1 cellular context compared by ENCODE assay signal in genomic region chr1:54865238-54866073, GRCh38.
TF ChIP-seq lines count a peak whose summit lies in the region.

No MANE protein-coding gene starts in this region.

TF ChIP-seq in HepG2, 621 proteins besides CTCF, POLR2A, EP300 and RAD21 (continued from another document and continues in another):
- TF ChIP-seq ZNF225 (CRISPR knock-in tag; IDR thresholded peaks at IDR 0.05), result no peak
- TF ChIP-seq ZSCAN30 (CRISPR knock-in tag; IDR thresholded peaks at IDR 0.05), result no peak
- TF ChIP-seq, protein P1, sequence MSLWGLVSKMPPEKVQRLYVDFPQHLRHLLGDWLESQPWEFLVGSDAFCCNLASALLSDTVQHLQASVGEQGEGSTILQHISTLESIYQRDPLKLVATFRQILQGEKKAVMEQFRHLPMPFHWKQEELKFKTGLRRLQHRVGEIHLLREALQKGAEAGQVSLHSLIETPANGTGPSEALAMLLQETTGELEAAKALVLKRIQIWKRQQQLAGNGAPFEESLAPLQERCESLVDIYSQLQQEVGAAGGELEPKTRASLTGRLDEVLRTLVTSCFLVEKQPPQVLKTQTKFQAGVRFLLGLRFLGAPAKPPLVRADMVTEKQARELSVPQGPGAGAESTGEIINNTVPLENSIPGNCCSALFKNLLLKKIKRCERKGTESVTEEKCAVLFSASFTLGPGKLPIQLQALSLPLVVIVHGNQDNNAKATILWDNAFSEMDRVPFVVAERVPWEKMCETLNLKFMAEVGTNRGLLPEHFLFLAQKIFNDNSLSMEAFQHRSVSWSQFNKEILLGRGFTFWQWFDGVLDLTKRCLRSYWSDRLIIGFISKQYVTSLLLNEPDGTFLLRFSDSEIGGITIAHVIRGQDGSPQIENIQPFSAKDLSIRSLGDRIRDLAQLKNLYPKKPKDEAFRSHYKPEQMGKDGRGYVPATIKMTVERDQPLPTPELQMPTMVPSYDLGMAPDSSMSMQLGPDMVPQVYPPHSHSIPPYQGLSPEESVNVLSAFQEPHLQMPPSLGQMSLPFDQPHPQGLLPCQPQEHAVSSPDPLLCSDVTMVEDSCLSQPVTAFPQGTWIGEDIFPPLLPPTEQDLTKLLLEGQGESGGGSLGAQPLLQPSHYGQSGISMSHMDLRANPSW (CRISPR knock-in tag; IDR thresholded peaks at IDR 0.05; ENCODE audit: borderline replicate concordance), result no peak; the same call in 1 of the 2 replicates
- peak; percentile 83; the same call in 1 of the 2 replicates for TF ChIP-seq SNAPC2 (CRISPR knock-in tag; IDR thresholded peaks at IDR 0.05)
- TF ChIP-seq, protein P2, sequence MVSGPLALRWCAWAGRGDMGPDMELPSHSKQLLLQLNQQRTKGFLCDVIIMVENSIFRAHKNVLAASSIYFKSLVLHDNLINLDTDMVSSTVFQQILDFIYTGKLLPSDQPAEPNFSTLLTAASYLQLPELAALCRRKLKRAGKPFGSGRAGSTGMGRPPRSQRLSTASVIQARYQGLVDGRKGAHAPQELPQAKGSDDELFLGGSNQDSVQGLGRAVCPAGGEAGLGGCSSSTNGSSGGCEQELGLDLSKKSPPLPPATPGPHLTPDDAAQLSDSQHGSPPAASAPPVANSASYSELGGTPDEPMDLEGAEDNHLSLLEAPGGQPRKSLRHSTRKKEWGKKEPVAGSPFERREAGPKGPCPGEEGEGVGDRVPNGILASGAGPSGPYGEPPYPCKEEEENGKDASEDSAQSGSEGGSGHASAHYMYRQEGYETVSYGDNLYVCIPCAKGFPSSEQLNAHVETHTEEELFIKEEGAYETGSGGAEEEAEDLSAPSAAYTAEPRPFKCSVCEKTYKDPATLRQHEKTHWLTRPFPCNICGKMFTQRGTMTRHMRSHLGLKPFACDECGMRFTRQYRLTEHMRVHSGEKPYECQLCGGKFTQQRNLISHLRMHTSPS (CRISPR knock-in tag; IDR thresholded peaks at IDR 0.05; ENCODE audit: low read depth), result peak; percentile 94
- no peak for TF ChIP-seq ZBTB10 (CRISPR knock-in tag; IDR thresholded peaks at IDR 0.05; ENCODE audit: borderline replicate concordance)
- TF ChIP-seq HMG20A (CRISPR knock-in tag; IDR thresholded peaks at IDR 0.05; ENCODE audit: borderline replicate concordance), result peak; percentile 82; the same call in 1 of the 2 replicates
- peak; percentile 96 for TF ChIP-seq ZBTB3 (CRISPR knock-in tag; IDR thresholded peaks at IDR 0.05; ENCODE audit: borderline replicate concordance, low read depth)
- peak; percentile 65; the same call in 1 of the 2 replicates for TF ChIP-seq PITX1 (CRISPR knock-in tag; IDR thresholded peaks at IDR 0.05)
- TF ChIP-seq SKI (IDR thresholded peaks at IDR 0.05; ENCODE audit: partially characterized antibody), result peak; percentile 57
- TF ChIP-seq HDAC2 (CRISPR knock-in tag; IDR thresholded peaks at IDR 0.05), result peak; percentile 81
- TF ChIP-seq CSRNP1 (CRISPR knock-in tag; IDR thresholded peaks at IDR 0.05), result peak; percentile 73; the same call in 1 of the 2 replicates
- TF ChIP-seq SPEN (CRISPR knock-in tag; IDR thresholded peaks at IDR 0.05; ENCODE audit: low read depth), result peak; percentile 52; the same call in 1 of the 2 replicates
- no peak for TF ChIP-seq MEIS1 (CRISPR knock-in tag; IDR thresholded peaks at IDR 0.05; ENCODE audit: borderline replicate concordance)
- TF ChIP-seq ZNF749 (CRISPR knock-in tag; IDR thresholded peaks at IDR 0.05; ENCODE audit: borderline replicate concordance), result 0 out of 2 replicates have a peak, but pooled peaks have one; percentile 44
- TF ChIP-seq ZNF460 (CRISPR knock-in tag; IDR thresholded peaks at IDR 0.05; ENCODE audit: borderline replicate concordance), result no peak
- TF ChIP-seq NFATC3 (CRISPR knock-in tag; IDR thresholded peaks at IDR 0.05), result no peak
- 0 out of 2 replicates have a peak, but pooled peaks have one; percentile 1 for TF ChIP-seq ZC3H13 (CRISPR knock-in tag; IDR thresholded peaks at IDR 0.05)
- 0 out of 2 replicates have a peak, but pooled peaks have one; percentile 25 for TF ChIP-seq ZNF713 (CRISPR knock-in tag; IDR thresholded peaks at IDR 0.05)
- no peak for TF ChIP-seq ZNF160 (CRISPR knock-in tag; IDR thresholded peaks at IDR 0.05)
- no peak for TF ChIP-seq SRSF1 (optimal IDR thresholded peaks at IDR 0.05; ENCODE audit: low read depth, low read length)
- no peak for TF ChIP-seq MLLT10 (CRISPR knock-in tag; IDR thresholded peaks at IDR 0.05)
- TF ChIP-seq TAF15 (IDR thresholded peaks at IDR 0.05; ENCODE audit: low read depth, low read length, poor library complexity, severe bottlenecking), result no peak
- TF ChIP-seq ARID2 (CRISPR knock-in tag; IDR thresholded peaks at IDR 0.05; ENCODE audit: borderline replicate concordance), result peak; percentile 76; the same call in 1 of the 2 replicates
- TF ChIP-seq, protein P3, sequence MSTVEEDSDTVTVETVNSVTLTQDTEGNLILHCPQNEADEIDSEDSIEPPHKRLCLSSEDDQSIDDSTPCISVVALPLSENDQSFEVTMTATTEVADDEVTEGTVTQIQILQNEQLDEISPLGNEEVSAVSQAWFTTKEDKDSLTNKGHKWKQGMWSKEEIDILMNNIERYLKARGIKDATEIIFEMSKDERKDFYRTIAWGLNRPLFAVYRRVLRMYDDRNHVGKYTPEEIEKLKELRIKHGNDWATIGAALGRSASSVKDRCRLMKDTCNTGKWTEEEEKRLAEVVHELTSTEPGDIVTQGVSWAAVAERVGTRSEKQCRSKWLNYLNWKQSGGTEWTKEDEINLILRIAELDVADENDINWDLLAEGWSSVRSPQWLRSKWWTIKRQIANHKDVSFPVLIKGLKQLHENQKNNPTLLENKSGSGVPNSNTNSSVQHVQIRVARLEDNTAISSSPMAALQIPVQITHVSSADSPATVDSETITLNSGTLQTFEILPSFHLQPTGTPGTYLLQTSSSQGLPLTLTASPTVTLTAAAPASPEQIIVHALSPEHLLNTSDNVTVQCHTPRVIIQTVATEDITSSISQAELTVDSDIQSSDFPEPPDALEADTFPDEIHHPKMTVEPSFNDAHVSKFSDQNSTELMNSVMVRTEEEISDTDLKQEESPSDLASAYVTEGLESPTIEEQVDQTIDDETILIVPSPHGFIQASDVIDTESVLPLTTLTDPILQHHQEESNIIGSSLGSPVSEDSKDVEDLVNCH (CRISPR knock-in tag; IDR thresholded peaks at IDR 0.05), result no peak
- TF ChIP-seq MEF2D (CRISPR knock-in tag; IDR thresholded peaks at IDR 0.05), result peak; percentile 51
- no peak for TF ChIP-seq ZNF354B (CRISPR knock-in tag; IDR thresholded peaks at IDR 0.05)
- peak; percentile 62; the same call in 1 of the 2 replicates for TF ChIP-seq HOXA5 (CRISPR knock-in tag; IDR thresholded peaks at IDR 0.05)
- peak; percentile 70 for TF ChIP-seq CREM (IDR thresholded peaks at IDR 0.05)
- TF ChIP-seq CREM (CRISPR knock-in tag; IDR thresholded peaks at IDR 0.05), result no peak
- TF ChIP-seq TBL1XR1 (IDR thresholded peaks at IDR 0.05; ENCODE audit: borderline replicate concordance, low read length, partially characterized antibody), result peak; percentile 13
- TF ChIP-seq FOXA3 (CRISPR knock-in tag; IDR thresholded peaks at IDR 0.05), result peak; percentile 75
- TF ChIP-seq ZNF224 (CRISPR knock-in tag; IDR thresholded peaks at IDR 0.05), result 0 out of 2 replicates have a peak, but pooled peaks have one; percentile 86
- peak; percentile 95 for TF ChIP-seq RELA (CRISPR knock-in tag; IDR thresholded peaks at IDR 0.05)
- TF ChIP-seq MTF2 (CRISPR knock-in tag; IDR thresholded peaks at IDR 0.05; ENCODE audit: borderline replicate concordance), result no peak
- TF ChIP-seq GMEB1 (CRISPR knock-in tag; IDR thresholded peaks at IDR 0.05; ENCODE audit: borderline replicate concordance), result no peak
- TF ChIP-seq ZSCAN29 (CRISPR knock-in tag; conservative IDR thresholded peaks at IDR 0.05), result no peak
- peak; percentile 88 for TF ChIP-seq GATAD2A (CRISPR knock-in tag; IDR thresholded peaks at IDR 0.05)
- TF ChIP-seq ZFP36 (IDR thresholded peaks at IDR 0.05; ENCODE audit: borderline replicate concordance, low read depth, low read length, partially characterized antibody), result no peak
- TF ChIP-seq, protein P4, sequence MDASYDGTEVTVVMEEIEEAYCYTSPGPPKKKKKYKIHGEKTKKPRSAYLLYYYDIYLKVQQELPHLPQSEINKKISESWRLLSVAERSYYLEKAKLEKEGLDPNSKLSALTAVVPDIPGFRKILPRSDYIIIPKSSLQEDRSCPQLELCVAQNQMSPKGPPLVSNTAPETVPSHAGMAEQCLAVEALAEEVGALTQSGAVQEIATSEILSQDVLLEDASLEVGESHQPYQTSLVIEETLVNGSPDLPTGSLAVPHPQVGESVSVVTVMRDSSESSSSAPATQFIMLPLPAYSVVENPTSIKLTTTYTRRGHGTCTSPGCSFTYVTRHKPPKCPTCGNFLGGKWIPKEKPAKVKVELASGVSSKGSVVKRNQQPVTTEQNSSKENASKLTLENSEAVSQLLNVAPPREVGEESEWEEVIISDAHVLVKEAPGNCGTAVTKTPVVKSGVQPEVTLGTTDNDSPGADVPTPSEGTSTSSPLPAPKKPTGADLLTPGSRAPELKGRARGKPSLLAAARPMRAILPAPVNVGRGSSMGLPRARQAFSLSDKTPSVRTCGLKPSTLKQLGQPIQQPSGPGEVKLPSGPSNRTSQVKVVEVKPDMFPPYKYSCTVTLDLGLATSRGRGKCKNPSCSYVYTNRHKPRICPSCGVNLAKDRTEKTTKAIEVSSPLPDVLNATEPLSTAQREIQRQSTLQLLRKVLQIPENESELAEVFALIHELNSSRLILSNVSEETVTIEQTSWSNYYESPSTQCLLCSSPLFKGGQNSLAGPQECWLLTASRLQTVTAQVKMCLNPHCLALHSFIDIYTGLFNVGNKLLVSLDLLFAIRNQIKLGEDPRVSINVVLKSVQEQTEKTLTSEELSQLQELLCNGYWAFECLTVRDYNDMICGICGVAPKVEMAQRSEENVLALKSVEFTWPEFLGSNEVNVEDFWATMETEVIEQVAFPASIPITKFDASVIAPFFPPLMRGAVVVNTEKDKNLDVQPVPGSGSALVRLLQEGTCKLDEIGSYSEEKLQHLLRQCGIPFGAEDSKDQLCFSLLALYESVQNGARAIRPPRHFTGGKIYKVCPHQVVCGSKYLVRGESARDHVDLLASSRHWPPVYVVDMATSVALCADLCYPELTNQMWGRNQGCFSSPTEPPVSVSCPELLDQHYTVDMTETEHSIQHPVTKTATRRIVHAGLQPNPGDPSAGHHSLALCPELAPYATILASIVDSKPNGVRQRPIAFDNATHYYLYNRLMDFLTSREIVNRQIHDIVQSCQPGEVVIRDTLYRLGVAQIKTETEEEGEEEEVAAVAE (CRISPR knock-in tag; IDR thresholded peaks at IDR 0.05; ENCODE audit: borderline replicate concordance), result no peak; the same call in 1 of the 2 replicates
- peak; percentile 39; the same call in 1 of the 2 replicates for TF ChIP-seq JUND (CRISPR knock-in tag; IDR thresholded peaks at IDR 0.05)
- peak; percentile 69; the same call in 1 of the 2 replicates for TF ChIP-seq FOXK1 (CRISPR knock-in tag; IDR thresholded peaks at IDR 0.05; ENCODE audit: borderline replicate concordance, low read depth)
- no peak for TF ChIP-seq RFX1 (IDR thresholded peaks at IDR 0.05)
- no peak for TF ChIP-seq HDAC6 (IDR thresholded peaks at IDR 0.05; ENCODE audit: low read depth, low read length)
- TF ChIP-seq ZNF788 (CRISPR knock-in tag; IDR thresholded peaks at IDR 0.05; ENCODE audit: borderline replicate concordance), result peak; percentile 61; the same call in 1 of the 2 replicates
- TF ChIP-seq POGZ (CRISPR knock-in tag; IDR thresholded peaks at IDR 0.05), result peak; percentile 21; the same call in 1 of the 2 replicates
- no peak for TF ChIP-seq ZNF253 (CRISPR knock-in tag; IDR thresholded peaks at IDR 0.05; ENCODE audit: borderline replicate concordance)
- 0 out of 2 replicates have a peak, but pooled peaks have one; percentile 51 for TF ChIP-seq SOX13 (IDR thresholded peaks at IDR 0.05)
- TF ChIP-seq SOX13 (CRISPR knock-in tag; conservative IDR thresholded peaks at IDR 0.05 in 1 of 2, IDR thresholded peaks at IDR 0.05 in 1 of 2), result peak in 1 of 2 experiments; percentile 81; a peak in 2 of 4 replicates
- TF ChIP-seq BCL6 (CRISPR knock-in tag; IDR thresholded peaks at IDR 0.05), result peak; percentile 88
- TF ChIP-seq FOXO1 (CRISPR knock-in tag; IDR thresholded peaks at IDR 0.05), result peak; percentile 51; the same call in 1 of the 2 replicates
